8 cellular contexts compared by ENCODE assay signal in genomic region chr5:43041131-43041668, GRCh38. TPM values are rescaled to one million over a fixed set of nuclear protein-coding genes. Genes with fewer than 3 reads are reported as not detected.
DNase-seq lines count a peak whose midpoint lies in the region; ATAC-seq and TF ChIP-seq lines count a peak whose summit lies in the region.

No MANE protein-coding gene starts in this region.

- POLR2A ChIA-PET in GM10248 (lab: Yijun Ruan, JAX), result interaction anchor here (0.6 to 1.8 kb wide), 10 partner anchors 20 to 1347 kb away, joined by 3 to 13 read pairs (median 4); partner anchors contain the start of gene TMEM267

- H3K4me1 Mint-ChIP-seq in activated CD4-positive, alpha-beta T cell treated with anti-CD3 and anti-CD28 coated beads, Interleukin-2, amount 10 ng/mL, durations not matched to agents 24 days and 14 days, result peaks cover 43% of the 10 kb centered on the region
- peaks cover 52% of the 10 kb centered on the region for H3K4me1 Mint-ChIP-seq in nephron progenitor cell

- H3K27ac ChIP-seq in C4-2B (peak overlapping the region; percentile 83), KOPT-K1 (ENCODE audit: low read depth, low read length, poor library complexity, severe bottlenecking) (peak overlapping the region; percentile 96)

- no peak for ATAC-seq in HG03442 (IDR thresholded peaks at IDR 0.05; ENCODE audit: unreplicated experiment)

- H3K36me3 Mint-ChIP-seq in activated CD4-positive, alpha-beta T cell treated with anti-CD3 and anti-CD28 coated beads, Interleukin-2, amount 10 ng/mL, durations not matched to agents 24 days and 14 days (ENCODE audit: low read depth), result peaks cover 2% of the 10 kb centered on the region
- no peaks in the 10 kb centered on the region for H3K36me3 Mint-ChIP-seq in nephron progenitor cell (ENCODE audit: low read depth)

- DNase-seq in activated CD4-positive, alpha-beta T cell treated with anti-CD3 and anti-CD28 coated beads, Interleukin-2, amount 10 ng/mL, durations not matched to agents 24 days and 14 days, result peak; percentile 84
- DNase-seq in epithelial cell of proximal tubule (ENCODE audit: low read depth) (no peak), nephron progenitor cell (no peak), GM10248 (ENCODE audit: extremely low spot score) (no peak), HPDE6-E6E7 (ENCODE audit: extremely low spot score) (no peak)

- peak overlapping the region; percentile 94 for H3K4me3 Mint-ChIP-seq in activated CD4-positive, alpha-beta T cell treated with anti-CD3 and anti-CD28 coated beads, Interleukin-2, amount 10 ng/mL, durations not matched to agents 24 days and 14 days
- peak overlapping the region; percentile 81 for H3K4me3 Mint-ChIP-seq in nephron progenitor cell

- H3K36me3 ChIP-seq in KOPT-K1 (ENCODE audit: insufficient read depth, low read length), result no peaks in the 10 kb centered on the region

- CTCF ChIA-PET in GM10248 (lab: Yijun Ruan, JAX), result interaction anchor here (0.9 to 4.2 kb wide), 34 partner anchors 9 to 443 kb away, joined by 3 to 51 read pairs (median 5); partner anchors contain the start of genes TMEM267 and ZNF131

- TF ChIP-seq CTCF in C4-2B (conservative IDR thresholded peaks at IDR 0.05) (no peak), epithelial cell of proximal tubule (conservative IDR thresholded peaks at IDR 0.05; ENCODE audit: low read depth, low read length) (no peak), nephron progenitor cell (IDR thresholded peaks at IDR 0.05) (no peak), GM10248 (IDR thresholded peaks at IDR 0.05; ENCODE audit: control extremely low read depth, extremely low read depth, low read depth, missing control alignments) (no peak)

- peak overlapping the region; percentile 96 for H3K27ac Mint-ChIP-seq in activated CD4-positive, alpha-beta T cell treated with anti-CD3 and anti-CD28 coated beads, Interleukin-2, amount 10 ng/mL, durations not matched to agents 24 days and 14 days
- H3K27ac Mint-ChIP-seq in nephron progenitor cell, result no peak overlapping the region

- intact Hi-C loops in activated CD4-positive, alpha-beta T cell treated with anti-CD3 and anti-CD28 coated beads, Interleukin-2, amount 10 ng/mL, durations not matched to agents 24 days and 14 days (cut with micrococcal nuclease), result no loop called here

- no peaks in the 10 kb centered on the region for H3K9me3 Mint-ChIP-seq in activated CD4-positive, alpha-beta T cell treated with anti-CD3 and anti-CD28 coated beads, Interleukin-2, amount 10 ng/mL, durations not matched to agents 24 days and 14 days
- H3K9me3 Mint-ChIP-seq in nephron progenitor cell, result no peaks in the 10 kb centered on the region

- no peaks in the 10 kb centered on the region for H3K27me3 Mint-ChIP-seq in activated CD4-positive, alpha-beta T cell treated with anti-CD3 and anti-CD28 coated beads, Interleukin-2, amount 10 ng/mL, durations not matched to agents 24 days and 14 days
- peaks cover 91% of the 10 kb centered on the region for H3K27me3 Mint-ChIP-seq in nephron progenitor cell (ENCODE audit: low read depth, poor library complexity)

- no peaks in the 10 kb centered on the region for H3K9me3 ChIP-seq in KOPT-K1 (ENCODE audit: insufficient read depth, low read length, poor library complexity, severe bottlenecking)

- peak overlapping the region; percentile 68 for H3K4me3 ChIP-seq in epithelial cell of proximal tubule (ENCODE audit: low read depth, low read length)

RNA-seq across cellular contexts. Expression of gene ANXA2R, which starts 1.1 kb away (rescaled TPM):
- total RNA-seq in activated CD4-positive, alpha-beta T cell treated with anti-CD3 and anti-CD28 coated beads, Interleukin-2, amount 10 ng/mL, durations not matched to agents 24 days and 14 days, result 1.1 and 1.2 TPM in 2 replicates
- total RNA-seq in epithelial cell of proximal tubule, result 0.35 and 2.2 TPM in 2 replicates
